Comparison of ENCODE assay signal across 17 cellular contexts in the genomic region with DNA sequence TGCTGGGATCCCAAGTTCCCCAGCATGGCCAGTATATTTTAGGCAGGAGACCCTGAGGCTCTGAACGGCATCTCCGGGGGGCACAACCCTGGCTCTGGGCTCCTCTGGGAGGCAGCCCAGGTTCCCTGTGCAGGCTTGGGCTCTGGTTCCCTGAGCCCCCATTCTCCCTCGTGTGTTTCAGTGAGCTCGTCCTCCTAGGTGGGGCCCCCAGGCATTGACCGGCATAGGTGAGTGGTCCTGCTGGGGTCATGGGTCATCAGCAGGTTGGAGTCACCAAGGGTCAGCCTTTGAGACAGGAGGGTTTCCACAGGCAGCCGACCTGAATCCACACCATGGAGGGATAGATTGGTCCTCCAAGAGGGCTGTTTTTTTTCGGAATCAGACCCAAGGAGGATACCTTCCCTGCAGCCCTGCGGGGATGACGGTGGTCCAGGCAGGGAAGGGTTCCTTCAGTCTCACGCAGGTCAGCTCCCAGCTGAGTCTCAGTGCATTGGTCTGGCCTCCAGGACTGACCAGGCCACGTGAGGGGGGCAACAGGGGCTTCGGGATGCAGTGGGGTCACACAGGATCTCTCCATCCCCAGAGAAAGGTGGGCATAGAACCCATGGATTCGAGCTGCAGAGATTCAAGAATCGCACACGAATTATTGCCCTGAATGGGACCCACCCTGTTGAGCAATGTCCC.
DNase-seq lines count a peak whose midpoint lies in the region; ATAC-seq and TF ChIP-seq lines count a peak whose summit lies in the region.
"Had no signal": no experiment of that assay in that cellular context is flagged by ENCODE, and none has a peak within 500 bp of the region (broad histone marks: within the 10 kb centered on the region; RNA-seq: fewer than 3 reads in every experiment).

No MANE protein-coding gene starts in this region.

- ATAC-seq in Right ventricle myocardium superior (ENCODE audit: poor library complexity) (no peak), Right ventricle myocardium inferior (no peak), HG03521 (IDR thresholded peaks at IDR 0.05; ENCODE audit: unreplicated experiment) (no peak)
- ATAC-seq: body of pancreas; stimulated activated naive CD8-positive, alpha-beta T cell treated with anti-CD3 and anti-CD28 coated beads, Interleukin-15, Interleukin-2, amounts not matched to agents 100 U/mL and 50 U/mL, for 24 hours had no signal

- intact Hi-C loops in Right ventricle myocardium superior (cut with DNase I) (no loop called here), Right ventricle myocardium inferior (cut with DNase I) (no loop called here), left ventricle myocardium inferior (cut with micrococcal nuclease) (no loop called here), posterior cingulate gyrus (cut with DNase I) (no loop called here)

- no peak overlapping the region for H3K27ac ChIP-seq in left ventricle myocardium inferior (replicated peaks)
- H3K27ac ChIP-seq: body of pancreas had no signal

- TF ChIP-seq CTCF in left ventricle myocardium inferior (IDR thresholded peaks at IDR 0.05; ENCODE audit: borderline replicate concordance) = no peak

- peaks cover 63% of the 10 kb centered on the region for H3K9me3 ChIP-seq in left ventricle myocardium inferior (replicated peaks)

- no peaks in the 10 kb centered on the region for H3K36me3 ChIP-seq in left ventricle myocardium inferior

- H3K27me3 ChIP-seq in left ventricle myocardium inferior (ENCODE audit: low read depth) = no peaks in the 10 kb centered on the region
- H3K27me3 ChIP-seq: body of pancreas had no signal

- H3K4me1 ChIP-seq in left ventricle myocardium inferior = no peaks in the 10 kb centered on the region
- H3K4me1 ChIP-seq: body of pancreas had no signal

- H3K4me3 ChIP-seq in left ventricle myocardium inferior = no peak overlapping the region
- H3K4me3 ChIP-seq: body of pancreas had no signal

- DNase-seq in Right ventricle myocardium superior (peak; percentile 14), Right ventricle myocardium inferior (ENCODE audit: missing footprints) (no peak), left ventricle myocardium inferior (peak; percentile 2), posterior cingulate gyrus (peak in 7 of 10 donors; percentile 3 to 81 (median 19)), NCI-H2171 (lab: John Stamatoyannopoulos, UW) (no peak), GM19240 (ENCODE audit: insufficient read length, low spot score) (no peak), H4 (ENCODE audit: low spot score) (no peak)
- DNase-seq: activated naive CD4-positive, alpha-beta T cell treated with anti-CD3 and anti-CD28 coated beads for 36 hours; cortex of kidney; foreskin melanocyte; MM.1S; NCI-H1694; RPMI8226; stimulated activated CD4-positive, alpha-beta T cell treated with anti-CD3 and anti-CD28 coated beads, Interleukin-15, amount 100 ng/mL, for 24 hours; stimulated activated naive CD8-positive, alpha-beta T cell treated with anti-CD3 and anti-CD28 coated beads, Interleukin-15, Interleukin-2, amounts not matched to agents 100 U/mL and 50 U/mL, for 24 hours had no signal

Comparison
In these comparisons a context has a peak if more than half of its experiments do, and no peak if none do; other contexts are left out.
1. DNase-seq: peak in Right ventricle myocardium superior (single experiment), left ventricle myocardium inferior (single experiment) and posterior cingulate gyrus (7 of 10); none in Right ventricle myocardium inferior (single experiment), NCI-H2171 (single experiment), GM19240 (single experiment) and H4 (single experiment).